In the genomic region with DNA sequence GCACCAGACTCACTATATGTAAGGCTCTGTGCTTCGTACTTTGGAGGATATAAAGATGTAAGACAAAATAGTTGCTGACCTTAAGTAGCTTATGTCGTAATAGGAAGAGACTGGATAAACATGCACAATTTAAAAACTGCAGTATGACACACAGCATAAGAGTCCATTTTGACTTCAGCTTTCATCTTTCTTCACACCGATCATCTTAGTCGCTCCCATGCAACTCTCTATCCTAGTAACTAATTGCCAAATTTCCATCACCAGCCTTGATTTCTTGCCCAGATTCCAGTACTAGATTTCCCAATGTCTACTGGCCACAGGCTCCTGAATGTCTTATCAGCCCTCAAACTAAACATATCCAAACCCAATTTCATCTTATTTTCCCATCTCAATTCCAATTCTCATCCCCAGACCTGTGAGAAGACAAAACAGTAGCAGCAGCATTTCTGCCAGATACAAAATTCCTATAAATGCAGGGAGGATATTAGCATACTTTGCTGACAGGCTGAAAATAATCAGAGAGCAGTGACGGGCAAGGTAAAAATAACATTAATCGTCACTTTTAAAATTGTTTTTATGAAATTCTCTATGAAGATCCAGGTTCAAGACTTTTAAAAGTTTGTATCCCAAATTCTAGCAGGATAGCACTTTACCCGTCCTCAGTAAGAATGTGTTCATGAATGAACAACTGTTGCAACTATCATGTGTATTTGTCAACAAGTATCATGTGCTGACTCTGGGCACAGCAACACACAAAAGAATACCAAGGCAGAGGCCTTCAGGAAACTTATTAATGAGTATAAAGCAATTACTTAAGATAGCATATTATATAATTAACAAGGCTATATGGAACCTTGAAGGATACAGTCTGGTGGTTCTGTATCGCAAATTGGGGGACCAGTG, we compare ENCODE assay signal across 1 cellular context.
TF ChIP-seq lines count a peak whose summit lies in the region.

No MANE protein-coding gene starts in this region.

TF ChIP-seq in K562, 482 proteins besides CTCF, POLR2A, EP300 and RAD21:
- no peak for TF ChIP-seq CBX3 (IDR thresholded peaks at IDR 0.05; ENCODE audit: borderline replicate concordance in 1 of 2, low read length in 2 of 2)
- TF ChIP-seq CEBPB (tag; IDR thresholded peaks at IDR 0.05) = peak; percentile 54
- TF ChIP-seq ZNF316 (IDR thresholded peaks at IDR 0.05) = 0 out of 2 replicates have a peak, but pooled peaks have one; percentile 5
- no peak for TF ChIP-seq ZNF644 (tag; IDR thresholded peaks at IDR 0.05; ENCODE audit: low read depth)
- TF ChIP-seq SAFB (IDR thresholded peaks at IDR 0.05; ENCODE audit: borderline replicate concordance, low read depth, low read length) = no peak
- no peak for TF ChIP-seq ZNF133 (CRISPR knock-in tag; IDR thresholded peaks at IDR 0.05)
